Comparison of ENCODE assay signal across 8 cellular contexts in the genomic region with DNA sequence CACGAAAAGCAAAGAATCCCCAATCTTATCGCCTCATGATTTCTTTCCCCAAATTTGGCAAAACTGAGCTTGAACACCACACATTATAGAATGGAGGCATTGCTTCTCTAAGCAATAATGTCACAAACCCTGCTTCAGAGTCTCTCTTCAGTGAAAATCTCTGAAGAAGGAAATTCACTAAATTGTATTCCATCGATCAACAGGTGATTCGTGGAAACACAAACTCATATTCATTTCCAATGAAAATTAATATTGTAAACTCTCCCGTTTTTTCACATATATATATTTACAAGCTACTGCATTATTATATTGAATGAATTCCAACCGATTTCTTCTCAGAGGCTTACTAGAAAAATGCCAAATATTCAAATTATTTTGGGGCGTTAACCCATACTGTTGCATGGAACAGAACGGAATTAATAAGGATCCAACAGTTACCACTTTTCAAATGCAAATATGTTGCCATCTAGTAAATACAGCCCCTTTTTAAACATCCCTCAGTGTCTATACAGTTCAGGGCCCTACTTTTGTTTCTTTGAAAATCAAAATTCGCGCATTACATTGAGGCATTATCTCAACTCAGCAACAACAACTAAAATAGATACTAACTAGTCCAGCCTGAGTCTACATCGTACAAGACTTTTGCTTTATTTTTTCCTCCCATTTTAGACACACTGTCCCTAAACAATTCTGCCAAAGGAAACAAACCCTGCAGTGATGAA. TPM values are rescaled to one million over a fixed set of nuclear protein-coding genes. Genes with fewer than 3 reads are reported as not detected.
A peak's percentile ranks its signal among the peaks of the same experiment; 100 is the strongest.
DNase-seq lines count a peak whose midpoint lies in the region; ATAC-seq and TF ChIP-seq lines count a peak whose summit lies in the region.

No MANE protein-coding gene starts in this region.

- H2AFZ ChIP-seq in neural progenitor cell (replicated peaks): no peak overlapping the region

- H3K9me3 Mint-ChIP-seq in neural progenitor cell: peaks cover 2% of the 10 kb centered on the region

- peaks cover 13% of the 10 kb centered on the region for H3F3A ChIP-seq in neural progenitor cell (ENCODE audit: low read depth)

- TF ChIP-seq CTCF in neural progenitor cell (IDR thresholded peaks at IDR 0.05): no peak
- no peak for TF ChIP-seq CTCF in GM20000 (IDR thresholded peaks at IDR 0.05; ENCODE audit: extremely low read depth, missing control alignments)

- DNase-seq in OCI-M1 (lab: John Stamatoyannopoulos, UW) (peak; percentile 65), neural progenitor cell (ENCODE audit: low spot score) (no peak), GM20000 (ENCODE audit: low spot score) (no peak), NCI-H446 (lab: John Stamatoyannopoulos, UW) (no peak), ecto neural progenitor cell (ENCODE audit: low spot score) (no peak)

- H3K9me3 ChIP-seq in BLaER1 (no peaks in the 10 kb centered on the region), esophagus (ENCODE audit: control insufficient read depth in 2 of 2, insufficient read depth in 1 of 2, low read depth in 1 of 2, low read length in 1 of 2) (no peaks in the 10 kb centered on the region), neural progenitor cell (ENCODE audit: low read depth) (no peaks in the 10 kb centered on the region)

- H3K79me2 ChIP-seq in neural progenitor cell (ENCODE audit: low read depth): peaks cover 47% of the 10 kb centered on the region

- H3K4me1 Mint-ChIP-seq in neural progenitor cell: peaks cover 31% of the 10 kb centered on the region

- 23 to 28% methylated on average over 11 of the region's 11 CpGs for WGBS in esophagus, 2 donors

- H3K4me1 ChIP-seq in BLaER1 (peaks cover 25% of the 10 kb centered on the region), esophagus (ENCODE audit: control insufficient read depth in 2 of 2, insufficient read depth in 2 of 2, low read length in 1 of 2) (no peaks in the 10 kb centered on the region), neural progenitor cell (peaks cover 10% of the 10 kb centered on the region)

- no peak overlapping the region for H3K27ac ChIP-seq in BLaER1
- H3K27ac ChIP-seq in esophagus (ENCODE audit: low read depth in 2 of 2, low read length in 1 of 2): peak overlapping the region; percentile 87 to 94
- H3K27ac ChIP-seq in neural progenitor cell: no peak overlapping the region

- ATAC-seq in GM18868 (IDR thresholded peaks at IDR 0.05; ENCODE audit: unreplicated experiment): no peak

- H4K20me1 ChIP-seq in BLaER1 (peaks cover 23% of the 10 kb centered on the region), neural progenitor cell (ENCODE audit: low read depth) (peaks cover 26% of the 10 kb centered on the region)

- H3K36me3 ChIP-seq in BLaER1: peaks cover 4% of the 10 kb centered on the region; the same call in 1 of the 2 replicates
- no peaks in the 10 kb centered on the region for H3K36me3 ChIP-seq in esophagus (ENCODE audit: control insufficient read depth in 2 of 2, insufficient read depth in 2 of 2, low read length in 1 of 2)
- no peaks in the 10 kb centered on the region for H3K36me3 ChIP-seq in neural progenitor cell

- H3K27me3 Mint-ChIP-seq in neural progenitor cell (ENCODE audit: insufficient read depth, low read depth): peaks cover 5% of the 10 kb centered on the region

- H3K4me2 ChIP-seq in BLaER1 (peak overlapping the region; percentile 88), neural progenitor cell (peak overlapping the region; percentile 82)

- peaks cover 7% of the 10 kb centered on the region for H3K36me3 Mint-ChIP-seq in neural progenitor cell

- H3K27me3 ChIP-seq in BLaER1 (peaks cover 27% of the 10 kb centered on the region), esophagus (ENCODE audit: control insufficient read depth in 1 of 2, insufficient read depth in 2 of 2, low read length in 2 of 2) (no peaks in the 10 kb centered on the region), neural progenitor cell (peaks cover 6% of the 10 kb centered on the region)

- H3K4me3 ChIP-seq in BLaER1 (peak overlapping the region; percentile 84), esophagus (ENCODE audit: low read depth in 1 of 2, low read length in 2 of 2) (peak overlapping the region; percentile 79 to 95), neural progenitor cell (peak overlapping the region; percentile 98)

- peak overlapping the region; percentile 13 for H3K27ac Mint-ChIP-seq in neural progenitor cell

- peak overlapping the region; percentile 96 for H3K4me3 Mint-ChIP-seq in neural progenitor cell

- no peak overlapping the region for H3K9ac ChIP-seq in BLaER1
- no peak overlapping the region for H3K9ac ChIP-seq in neural progenitor cell

RNA-seq across cellular contexts. Expression of a gene that starts 1.3 kb away (rescaled TPM):
- 10 to 100 TPM in 1 of 2 donors, 1 to 10 TPM in 1; 7.7 to 11.5 TPM for polyA plus RNA-seq in esophagus
- 26.0 and 29.0 TPM in 2 replicates for total RNA-seq in neural progenitor cell (ENCODE audit: low replicate concordance)

Comparison
In these comparisons a context has a peak if more than half of its experiments do, and no peak if none do; other contexts are left out.
1. H3K27ac ChIP-seq: peak in esophagus (2 of 2); none in BLaER1 (single experiment) and neural progenitor cell (single experiment).
2. Peak in every context shown above with its lines, with median percentiles within 50 percentile points of each other: H3K4me3 ChIP-seq.